In the genomic region with DNA sequence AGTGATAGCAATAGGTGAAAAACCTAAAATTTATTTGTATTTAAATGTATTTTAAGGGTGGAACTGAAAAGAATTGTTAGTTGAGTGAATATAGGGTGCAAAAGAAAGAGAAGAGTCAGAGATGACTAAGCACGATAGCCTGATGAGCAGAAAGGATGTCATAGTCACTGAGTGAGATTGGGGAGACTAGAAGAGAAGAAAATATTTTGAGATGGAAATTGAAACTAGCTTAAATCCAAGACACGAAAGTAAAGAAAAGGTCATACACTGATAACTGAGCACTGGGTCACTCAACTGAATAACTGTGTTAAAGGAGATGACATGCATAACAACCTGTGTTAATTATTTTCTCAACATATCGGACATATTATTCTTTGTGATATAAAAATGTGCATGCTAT, we compare ENCODE assay signal across 20 cellular contexts. TPM values are rescaled to one million over a fixed set of nuclear protein-coding genes. Genes with fewer than 3 reads are reported as not detected.
A peak's percentile ranks its signal among the peaks of the same experiment; 100 is the strongest.
DNase-seq lines count a peak whose midpoint lies in the region; ATAC-seq and TF ChIP-seq lines count a peak whose summit lies in the region.
"Had no signal": no experiment of that assay in that cellular context is flagged by ENCODE, and none has a peak within 500 bp of the region (broad histone marks: within the 10 kb centered on the region; RNA-seq: fewer than 3 reads in every experiment).

No MANE protein-coding gene starts in this region.

- no peak overlapping the region for H3K4me3 ChIP-seq in osteoblast (ENCODE audit: insufficient read depth, low read length)

- H3K4me2 ChIP-seq in osteoblast (ENCODE audit: insufficient read depth, low read length), result no peak overlapping the region

- no peaks in the 10 kb centered on the region for H3K4me1 ChIP-seq in osteoblast (ENCODE audit: insufficient read depth, low read length)

- TF ChIP-seq CTCF in osteoblast (IDR thresholded peaks at IDR 0.05; ENCODE audit: extremely low read depth, low read depth, low read length), result no peak

- H3K36me3 ChIP-seq in osteoblast (ENCODE audit: insufficient read depth, low read length), result no peaks in the 10 kb centered on the region

- DNase-seq in osteoblast (ENCODE audit: insufficient read length, low spot score, missing footprints) (peak; percentile 36), left lobe of liver (ENCODE audit: low spot score) (no peak), cerebellar nuclear complex (lab: John Stamatoyannopoulos, UW) (no peak)
- DNase-seq: C1 segment of cervical spinal cord; GDM1; MV-4-11; NCI-H1417; NCI-H187 treated with DMSO at 0.1 percent for 48 hours; NCI-H345; NCI-H69; NK-92 treated with Interleukin-12 subunit alpha and Interleukin-12 subunit beta, amount 100 ng/mL, for 24 hours; SHP77 had no signal

- ATAC-seq in GM18498 (IDR thresholded peaks at IDR 0.05; ENCODE audit: unreplicated experiment) (peak; percentile 53), GM19395 (IDR thresholded peaks at IDR 0.05; ENCODE audit: unreplicated experiment) (peak; percentile 53), HG02884 (IDR thresholded peaks at IDR 0.05; ENCODE audit: unreplicated experiment) (peak; percentile 60), esophagus mucosa (no peak), left lobe of liver (no peak)

- H3K79me2 ChIP-seq in osteoblast (ENCODE audit: insufficient read depth, low read length), result no peaks in the 10 kb centered on the region

- H3K9me3 ChIP-seq in osteoblast (ENCODE audit: low read depth, low read length), result peaks cover 3% of the 10 kb centered on the region

- H4K20me1 ChIP-seq in osteoblast (ENCODE audit: insufficient read depth, low read length), result no peaks in the 10 kb centered on the region

- no peak overlapping the region for H3K27ac ChIP-seq in osteoblast (ENCODE audit: low read depth, low read length)
- H3K27ac ChIP-seq: HL-60 had no signal

- H2AFZ ChIP-seq in osteoblast (ENCODE audit: low read length), result no peak overlapping the region

- H3K27me3 ChIP-seq in osteoblast (ENCODE audit: insufficient read depth, low read length), result no peaks in the 10 kb centered on the region

RNA-seq across cellular contexts. Expression of gene SPANXN4, which starts 55.5 kb away (rescaled TPM):
- total RNA-seq in osteoblast (not detected in 2 replicates), esophagus mucosa (not detected), left lobe of liver (not detected)
- total RNA-seq: A673, H4, OCI-LY7 had no signal

Comparison
In these comparisons a context has a peak if more than half of its experiments do, and no peak if none do; other contexts are left out.
1. ATAC-seq: peak in GM18498 (single experiment), GM19395 (single experiment) and HG02884 (single experiment); none in esophagus mucosa (single experiment) and left lobe of liver (single experiment).